Comparison of ENCODE assay signal across 1 cellular context in genomic region chr19:45641274-45642105, GRCh38.
TF ChIP-seq lines count a peak whose summit lies in the region.

No MANE protein-coding gene starts in this region.

TF ChIP-seq in HepG2, 621 proteins besides CTCF, POLR2A, EP300 and RAD21 (continues in another document):
- TF ChIP-seq IRF2 (CRISPR knock-in tag; IDR thresholded peaks at IDR 0.05) (0 out of 2 replicates have a peak, but pooled peaks have one; percentile 27), KLF12 (CRISPR knock-in tag; IDR thresholded peaks at IDR 0.05; ENCODE audit: borderline replicate concordance) (no peak), ZNF572 (CRISPR knock-in tag; IDR thresholded peaks at IDR 0.05) (0 out of 2 replicates have a peak, but pooled peaks have one; percentile 37), ZNF800 (CRISPR knock-in tag; IDR thresholded peaks at IDR 0.05) (no peak), ZNF260 (CRISPR knock-in tag; IDR thresholded peaks at IDR 0.05; ENCODE audit: borderline replicate concordance, low read depth) (no peak), HES4 (CRISPR knock-in tag; IDR thresholded peaks at IDR 0.05; ENCODE audit: borderline replicate concordance) (no peak), ZNF687 (CRISPR knock-in tag; IDR thresholded peaks at IDR 0.05) (peak; percentile 91), ISX (CRISPR knock-in tag; conservative IDR thresholded peaks at IDR 0.05) (peak; percentile 56; the same call in 1 of the 2 replicates), TBX3 (IDR thresholded peaks at IDR 0.05; ENCODE audit: borderline replicate concordance) (no peak), JUN (CRISPR knock-in tag; IDR thresholded peaks at IDR 0.05) (no peak), CCDC6 (CRISPR knock-in tag; IDR thresholded peaks at IDR 0.05) (0 out of 2 replicates have a peak, but pooled peaks have one; percentile 28), BCLAF1 (IDR thresholded peaks at IDR 0.05) (no peak), ZNF598 (CRISPR knock-in tag; IDR thresholded peaks at IDR 0.05; ENCODE audit: borderline replicate concordance) (no peak), ZNF280D (CRISPR knock-in tag; IDR thresholded peaks at IDR 0.05) (no peak), ZNF24 (IDR thresholded peaks at IDR 0.05) (no peak), ARID4A (CRISPR knock-in tag; IDR thresholded peaks at IDR 0.05; ENCODE audit: borderline replicate concordance) (no peak; the same call in 1 of the 2 replicates), CSRNP1 (CRISPR knock-in tag; IDR thresholded peaks at IDR 0.05) (no peak), RXRA (CRISPR knock-in tag; IDR thresholded peaks at IDR 0.05) (no peak), KLF16 (CRISPR knock-in tag; IDR thresholded peaks at IDR 0.05) (no peak; a peak in 1 of 4 replicates), AGO2 (optimal IDR thresholded peaks at IDR 0.05; ENCODE audit: low read depth, low read length) (no peak), ATF4 (CRISPR knock-in tag; IDR thresholded peaks at IDR 0.05) (0 out of 4 replicates have a peak, but pooled peaks of 1 of the 2 experiments have one; percentile 10), HNF1B (CRISPR knock-in tag; IDR thresholded peaks at IDR 0.05) (0 out of 2 replicates have a peak, but pooled peaks have one; percentile 32), MAZ (IDR thresholded peaks at IDR 0.05; ENCODE audit: borderline replicate concordance, low read depth, low read length) (no peak; the same call in 1 of the 2 replicates), MAZ (CRISPR knock-in tag; IDR thresholded peaks at IDR 0.05; ENCODE audit: low read depth) (0 out of 2 replicates have a peak, but pooled peaks have one; percentile 6), ZNF501 (CRISPR knock-in tag; IDR thresholded peaks at IDR 0.05) (peak; percentile 61), THAP9 (CRISPR knock-in tag; IDR thresholded peaks at IDR 0.05; ENCODE audit: borderline replicate concordance) (peak; percentile 27; the same call in 1 of the 2 replicates), ZFY (CRISPR knock-in tag; IDR thresholded peaks at IDR 0.05) (no peak; the same call in none of the 2 replicates), ZNF703 (CRISPR knock-in tag; IDR thresholded peaks at IDR 0.05; ENCODE audit: borderline replicate concordance) (no peak), PAF1 (CRISPR knock-in tag; IDR thresholded peaks at IDR 0.05) (no peak), ZNF816 (CRISPR knock-in tag; IDR thresholded peaks at IDR 0.05; ENCODE audit: borderline replicate concordance) (0 out of 2 replicates have a peak, but pooled peaks have one; percentile 14)
